Comparison of ENCODE assay signal across 8 cellular contexts in genomic region chr2:30293303-30293912, GRCh38.
A peak's percentile ranks its signal among the peaks of the same experiment; 100 is the strongest.
DNase-seq lines count a peak whose midpoint lies in the region; FAIRE-seq and TF ChIP-seq lines count a peak whose summit lies in the region.

No MANE protein-coding gene starts in this region.

- no peaks in the 10 kb centered on the region for H3K79me2 ChIP-seq in astrocyte (ENCODE audit: insufficient read depth, low read length)

- TF ChIP-seq POLR2A in testis (IDR thresholded peaks at IDR 0.05) = no peak

- 78 to 82% methylated on average over 10 to 12 of the region's 12 CpGs for WGBS in testis, 2 donors

- H3K36me3 Mint-ChIP-seq in IgD-negative memory B cell (no peaks in the 10 kb centered on the region), astrocyte (ENCODE audit: low read depth, unreplicated experiment) (no peaks in the 10 kb centered on the region)

- H3K36me3 ChIP-seq in astrocyte (ENCODE audit: insufficient read depth, low read length) = no peaks in the 10 kb centered on the region
- H3K36me3 ChIP-seq in testis (ENCODE audit: low read depth, missing control alignments) = no peaks in the 10 kb centered on the region

- H3K4me3 Mint-ChIP-seq in IgD-negative memory B cell (peak overlapping the region in 3 of 4 donors; percentile 4 to 78 (median 31)), astrocyte (ENCODE audit: unreplicated experiment) (no peak overlapping the region)

- H3K4me1 Mint-ChIP-seq in IgD-negative memory B cell (peaks cover 33 to 47% (median 38%) of the 10 kb centered on the region in 3 donors), astrocyte (ENCODE audit: low read depth, unreplicated experiment) (peaks cover 19% of the 10 kb centered on the region)

- peak overlapping the region; percentile 87 for H3K27ac ChIP-seq in astrocyte (ENCODE audit: low read depth, low read length)
- no peak overlapping the region for H3K27ac ChIP-seq in testis

- peak overlapping the region in 1 of 3 donors; percentile 39 for H3K27ac Mint-ChIP-seq in IgD-negative memory B cell
- peak overlapping the region; percentile 90 for H3K27ac Mint-ChIP-seq in astrocyte (ENCODE audit: unreplicated experiment)

- DNase-seq in AML-193 (lab: John Stamatoyannopoulos, UW) (peak; percentile 6 to 20), astrocyte (ENCODE audit: low read depth) (peak; percentile 99), lung microvascular endothelial cell (ENCODE audit: low read depth in 2 of 2) (peak; percentile 67 to 82), NCI-H446 (lab: John Stamatoyannopoulos, UW) (no peak), COLO668 (lab: John Stamatoyannopoulos, UW; ENCODE audit: unreplicated experiment) (no peak), mucosa of gallbladder (ENCODE audit: low spot score) (no peak), testis (no peak)

- peak overlapping the region; percentile 70 for H3K9ac ChIP-seq in astrocyte (ENCODE audit: low read length)

- no peak overlapping the region for H2AFZ ChIP-seq in astrocyte (ENCODE audit: low read depth, low read length)

- no peak for TF ChIP-seq CTCF in astrocyte (IDR thresholded peaks at IDR 0.05; ENCODE audit: insufficient read depth, low read depth, low read length)
- no peak for TF ChIP-seq CTCF in testis (IDR thresholded peaks at IDR 0.05)

- H3K27me3 Mint-ChIP-seq in IgD-negative memory B cell (no peaks in the 10 kb centered on the region), astrocyte (ENCODE audit: low read depth, unreplicated experiment) (no peaks in the 10 kb centered on the region)

- H3K4me3 ChIP-seq in astrocyte (ENCODE audit: insufficient read depth, low read depth, low read length) (no peak overlapping the region), testis (no peak overlapping the region)

- peaks cover 14% of the 10 kb centered on the region for H3K4me1 ChIP-seq in astrocyte (ENCODE audit: insufficient read depth, low read length)
- H3K4me1 ChIP-seq in testis = no peaks in the 10 kb centered on the region

- H4K20me1 ChIP-seq in astrocyte (ENCODE audit: insufficient read depth, low read length) = no peaks in the 10 kb centered on the region

- peak overlapping the region; percentile 24 for H3K4me2 ChIP-seq in astrocyte (ENCODE audit: low read length)

- H3K27me3 ChIP-seq in astrocyte (ENCODE audit: insufficient read depth, low read length) (no peaks in the 10 kb centered on the region), testis (no peaks in the 10 kb centered on the region)

- peak; percentile 81 for FAIRE-seq in astrocyte (lab: Jason Lieb, UNC)

- no peaks in the 10 kb centered on the region for H3K9me3 ChIP-seq in astrocyte (ENCODE audit: insufficient read depth, low read depth, low read length)
- no peaks in the 10 kb centered on the region for H3K9me3 ChIP-seq in testis

- H3K9me3 Mint-ChIP-seq in IgD-negative memory B cell = peaks cover 0 to 5% (median 0%) of the 10 kb centered on the region in 3 donors
- peaks cover 3% of the 10 kb centered on the region for H3K9me3 Mint-ChIP-seq in astrocyte (ENCODE audit: unreplicated experiment)

- intact Hi-C loops in testis (cut with DNase I; ENCODE audit: low total_unique reads) = no loop called here

Comparison
In these comparisons a context has a peak if more than half of its experiments do, and no peak if none do; other contexts are left out.
1. DNase-seq: peak in AML-193 (2 of 2), astrocyte (single experiment) and lung microvascular endothelial cell (2 of 2); none in NCI-H446 (0 of 2), COLO668 (single experiment), mucosa of gallbladder (single experiment) and testis (single experiment).